Comparison of ENCODE assay signal across 8 cellular contexts in genomic region chr2:4763009-4763408, GRCh38.
A peak's percentile ranks its signal among the peaks of the same experiment; 100 is the strongest.
DNase-seq lines count a peak whose midpoint lies in the region; ATAC-seq, FAIRE-seq and TF ChIP-seq lines count a peak whose summit lies in the region.

No MANE protein-coding gene starts in this region.

- no peak for DNase-seq in heart right ventricle
- DNase-seq in left ventricle myocardium superior = no peak
- DNase-seq in NCI-H774 (lab: John Stamatoyannopoulos, UW) = peak; percentile 19
- DNase-seq in epithelial cell of proximal tubule (ENCODE audit: low read depth) = no peak
- DNase-seq in urothelium cell line (ENCODE audit: low spot score) = peak; percentile 21
- no peak for DNase-seq in activated CD8-positive, alpha-beta memory T cell treated with anti-CD3 and anti-CD28 coated beads for 24 hours
- no peak for DNase-seq in activated CD4-positive, alpha-beta T cell treated with anti-CD3 and anti-CD28 coated beads for 48 hours

- ATAC-seq in heart right ventricle = no peak
- ATAC-seq in left ventricle myocardium superior = no peak
- no peak for ATAC-seq in GM18511 (IDR thresholded peaks at IDR 0.05; ENCODE audit: unreplicated experiment)

- no peak overlapping the region for H3K27ac ChIP-seq in heart right ventricle

- no peak for FAIRE-seq in urothelium cell line (lab: Jason Lieb, UNC)

- intact Hi-C loops in heart right ventricle (cut with DNase I) = no loop called here
- intact Hi-C loops in left ventricle myocardium superior (cut with micrococcal nuclease) = no loop called here

- no peaks in the 10 kb centered on the region for H3K27me3 ChIP-seq in heart right ventricle

- H3K9me3 ChIP-seq in heart right ventricle = peaks cover 0 to 12% (median 0%) of the 10 kb centered on the region in 11 donors

- WGBS in heart right ventricle, 2 donors = 4 to 10% methylated on average over 4 of the region's 4 CpGs

- H3K4me3 ChIP-seq in heart right ventricle (no peak overlapping the region), epithelial cell of proximal tubule (ENCODE audit: low read depth, low read length) (no peak overlapping the region)

- TF ChIP-seq CTCF in heart right ventricle (IDR thresholded peaks at IDR 0.05) (peak in 7 of 9 donors; percentile 14 to 57 (median 25)), epithelial cell of proximal tubule (conservative IDR thresholded peaks at IDR 0.05; ENCODE audit: low read depth, low read length) (peak; percentile 22)

- H3K36me3 ChIP-seq in heart right ventricle = no peaks in the 10 kb centered on the region

- no peaks in the 10 kb centered on the region for H3K4me1 ChIP-seq in heart right ventricle

Comparison
In these comparisons a context has a peak if more than half of its experiments do, and no peak if none do; other contexts are left out.
1. DNase-seq: peak in NCI-H774 (single experiment) and urothelium cell line (single experiment); none in heart right ventricle (0 of 2), left ventricle myocardium superior (single experiment), epithelial cell of proximal tubule (single experiment), activated CD8-positive, alpha-beta memory T cell treated with anti-CD3 and anti-CD28 coated beads for 24 hours (single experiment) and activated CD4-positive, alpha-beta T cell treated with anti-CD3 and anti-CD28 coated beads for 48 hours (single experiment).